1 cellular context compared by ENCODE assay signal in the genomic region with DNA sequence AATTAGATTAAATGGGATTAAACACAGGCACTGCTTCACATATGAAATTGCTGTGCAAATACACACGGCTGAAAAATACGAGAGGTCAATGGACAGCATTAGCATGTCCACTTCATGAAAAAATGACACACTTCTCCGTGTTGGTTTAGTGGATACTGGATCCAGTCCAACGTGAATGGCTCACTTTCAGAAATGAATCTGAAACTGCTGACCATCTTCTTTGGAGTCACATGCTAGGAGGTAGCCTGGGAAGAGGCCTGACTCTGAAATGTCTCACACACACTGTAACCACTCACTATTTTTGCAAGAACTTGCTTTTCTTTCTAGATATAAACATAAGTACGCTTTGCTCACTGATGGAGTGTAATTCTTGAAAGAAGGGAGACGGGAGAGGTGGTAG.
TF ChIP-seq lines count a peak whose summit lies in the region.

No MANE protein-coding gene starts in this region.

TF ChIP-seq in K562, 482 proteins besides CTCF, POLR2A, EP300 and RAD21 (continued from another document):
- TF ChIP-seq, protein P1, sequence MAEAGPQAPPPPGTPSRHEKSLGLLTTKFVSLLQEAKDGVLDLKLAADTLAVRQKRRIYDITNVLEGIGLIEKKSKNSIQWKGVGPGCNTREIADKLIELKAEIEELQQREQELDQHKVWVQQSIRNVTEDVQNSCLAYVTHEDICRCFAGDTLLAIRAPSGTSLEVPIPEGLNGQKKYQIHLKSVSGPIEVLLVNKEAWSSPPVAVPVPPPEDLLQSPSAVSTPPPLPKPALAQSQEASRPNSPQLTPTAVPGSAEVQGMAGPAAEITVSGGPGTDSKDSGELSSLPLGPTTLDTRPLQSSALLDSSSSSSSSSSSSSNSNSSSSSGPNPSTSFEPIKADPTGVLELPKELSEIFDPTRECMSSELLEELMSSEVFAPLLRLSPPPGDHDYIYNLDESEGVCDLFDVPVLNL (CRISPR knock-in tag; IDR thresholded peaks at IDR 0.05; ENCODE audit: low read depth) = no peak
- TF ChIP-seq ZNF224 (CRISPR knock-in tag; IDR thresholded peaks at IDR 0.05) (no peak), ZNF76 (CRISPR knock-in tag; IDR thresholded peaks at IDR 0.05; ENCODE audit: borderline replicate concordance) (no peak), TOE1 (IDR thresholded peaks at IDR 0.05; ENCODE audit: borderline replicate concordance) (no peak), TOE1 (CRISPR knock-in tag; IDR thresholded peaks at IDR 0.05; ENCODE audit: borderline replicate concordance, low read depth) (no peak)
